In the genomic region with DNA sequence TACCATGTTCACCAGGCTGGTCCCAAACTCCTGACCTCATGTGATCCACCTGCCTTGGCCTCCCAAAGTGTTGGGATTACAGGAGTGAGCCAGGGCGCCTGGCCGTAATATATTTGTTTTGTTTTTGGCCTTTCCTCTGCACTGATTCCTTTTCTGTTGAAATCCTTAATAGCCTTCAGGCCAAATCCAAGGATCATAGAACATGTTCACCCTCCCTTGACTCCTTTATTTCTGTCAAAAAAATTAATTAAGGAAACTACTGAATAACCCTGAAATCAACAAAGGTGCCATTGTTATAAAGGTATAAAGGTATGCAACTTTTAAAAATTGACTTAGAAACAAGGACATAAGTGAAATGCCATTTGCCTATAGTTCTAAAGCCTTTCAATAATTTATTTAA, we compare ENCODE assay signal across 1 cellular context.
TF ChIP-seq lines count a peak whose summit lies in the region.

No MANE protein-coding gene starts in this region.

TF ChIP-seq in IMR-90, 13 proteins besides CTCF, POLR2A, EP300 and RAD21:
- TF ChIP-seq RFX5 (IDR thresholded peaks at IDR 0.05; ENCODE audit: low read depth, low read length) (no peak), SMC3 (IDR thresholded peaks at IDR 0.05; ENCODE audit: low read depth, low read length) (no peak), MAFK (IDR thresholded peaks at IDR 0.05; ENCODE audit: low read depth, low read length) (no peak), RCOR1 (IDR thresholded peaks at IDR 0.05; ENCODE audit: insufficient replicate concordance, low read length) (no peak), CEBPB (IDR thresholded peaks at IDR 0.05; ENCODE audit: low read depth, low read length) (no peak), CHD1 (IDR thresholded peaks at IDR 0.05; ENCODE audit: low read depth, low read length) (no peak), USF2 (IDR thresholded peaks at IDR 0.05; ENCODE audit: low read depth, low read length) (no peak), MAZ (IDR thresholded peaks at IDR 0.05; ENCODE audit: borderline replicate concordance, low read depth, low read length) (no peak), MXI1 (IDR thresholded peaks at IDR 0.05; ENCODE audit: borderline replicate concordance, low read depth, low read length) (no peak), BHLHE40 (IDR thresholded peaks at IDR 0.05; ENCODE audit: low read depth, low read length) (no peak), FOS (IDR thresholded peaks at IDR 0.05; ENCODE audit: low read depth, low read length) (no peak), NFE2L2 (IDR thresholded peaks at IDR 0.05; ENCODE audit: low read depth, low read length) (no peak)
